ENCODE assay signal across 7 cellular contexts in genomic region chr14:49306152-49306751, GRCh38.
DNase-seq lines count a peak whose midpoint lies in the region; ATAC-seq and TF ChIP-seq lines count a peak whose summit lies in the region.

No MANE protein-coding gene starts in this region.

- H3F3A ChIP-seq in smooth muscle cell (ENCODE audit: low read depth), result no peaks in the 10 kb centered on the region

- H3K4me1 ChIP-seq in smooth muscle cell (ENCODE audit: low read depth), result no peaks in the 10 kb centered on the region

- H3K27ac Mint-ChIP-seq in chondrocyte (ENCODE audit: unreplicated experiment), result no peak overlapping the region

- no peaks in the 10 kb centered on the region for H3K9me3 ChIP-seq in smooth muscle cell (replicated peaks; ENCODE audit: low read depth)

- H2AFZ ChIP-seq in smooth muscle cell (ENCODE audit: low read depth), result no peak overlapping the region

- H3K9me3 Mint-ChIP-seq in chondrocyte (ENCODE audit: low read depth), result peaks cover 7% of the 10 kb centered on the region

- no peaks in the 10 kb centered on the region for H3K36me3 ChIP-seq in smooth muscle cell (ENCODE audit: low read depth)

- H3K4me3 Mint-ChIP-seq in chondrocyte (ENCODE audit: unreplicated experiment), result no peak overlapping the region

- H3K27ac ChIP-seq in smooth muscle cell (ENCODE audit: low read depth), result no peak overlapping the region

- H3K4me1 Mint-ChIP-seq in chondrocyte (ENCODE audit: low read depth), result no peaks in the 10 kb centered on the region

- DNase-seq in NCI-H2081 treated with DMSO at 0.1 percent for 48 hours (lab: John Stamatoyannopoulos, UW), result peak; percentile 7
- DNase-seq in chondrocyte (ENCODE audit: low spot score), result no peak
- no peak for DNase-seq in smooth muscle cell (lab: John Stamatoyannopoulos, UW; ENCODE audit: unreplicated experiment)
- no peak for DNase-seq in activated CD8-positive, alpha-beta memory T cell treated with anti-CD3 and anti-CD28 coated beads, Interleukin-2, amount 50 U/mL, for 4 hours
- DNase-seq in stimulated activated CD8-positive, alpha-beta memory T cell treated with anti-CD3 and anti-CD28 coated beads, Interleukin-4, amount 100 ng/mL, for 48 hours, result no peak

- H3K79me2 ChIP-seq in smooth muscle cell (ENCODE audit: low read depth), result no peaks in the 10 kb centered on the region

- TF ChIP-seq CTCF in GM12875 (IDR thresholded peaks at IDR 0.05; ENCODE audit: borderline replicate concordance, insufficient read depth, low read depth, low read length) (peak; percentile 32; the same call in 1 of the 2 replicates), chondrocyte (IDR thresholded peaks at IDR 0.05) (peak; percentile 75), smooth muscle cell (IDR thresholded peaks at IDR 0.05; ENCODE audit: borderline replicate concordance, insufficient read depth, poor library complexity, severe bottlenecking) (peak; percentile 60)

- no peak overlapping the region for H3K9ac ChIP-seq in smooth muscle cell (ENCODE audit: low read depth)

- H3K27me3 Mint-ChIP-seq in chondrocyte (ENCODE audit: low read depth), result no peaks in the 10 kb centered on the region

- H3K27me3 ChIP-seq in smooth muscle cell (ENCODE audit: low read depth), result no peaks in the 10 kb centered on the region

- no peaks in the 10 kb centered on the region for H4K20me1 ChIP-seq in smooth muscle cell (ENCODE audit: low read depth)

- peak; percentile 51 for ATAC-seq in HG02588 (IDR thresholded peaks at IDR 0.05; ENCODE audit: unreplicated experiment)

- no peak overlapping the region for H3K4me2 ChIP-seq in smooth muscle cell

- 0% methylated on average over 1 of the region's 1 CpG for WGBS in smooth muscle cell (ENCODE audit: low lambda C conversion rate)

- no peak overlapping the region for H3K4me3 ChIP-seq in GM12875 (ENCODE audit: low read depth, low read length)
- no peak overlapping the region for H3K4me3 ChIP-seq in smooth muscle cell

- H3K36me3 Mint-ChIP-seq in chondrocyte (ENCODE audit: low read depth), result no peaks in the 10 kb centered on the region
